17 cellular contexts compared by ENCODE assay signal in genomic region chr18:53887447-53887846, GRCh38.
DNase-seq lines count a peak whose midpoint lies in the region; ATAC-seq and TF ChIP-seq lines count a peak whose summit lies in the region.
"Had no signal": no experiment of that assay in that cellular context is flagged by ENCODE, and none has a peak within 500 bp of the region (broad histone marks: within the 10 kb centered on the region; RNA-seq: fewer than 3 reads in every experiment).

No MANE protein-coding gene starts in this region.

- no peaks in the 10 kb centered on the region for H3K9me3 ChIP-seq in lower lobe of right lung
- no peaks in the 10 kb centered on the region for H3K9me3 ChIP-seq in prostate gland
- H3K9me3 ChIP-seq: A549 had no signal

- 95% methylated on average over 3 of the region's 3 CpGs for WGBS in prostate gland

- intact Hi-C loops in lower lobe of right lung (cut with DNase I): no loop called here
- intact Hi-C loops in prostate gland (cut with DNase I): no loop called here

- H3K36me3 ChIP-seq in lower lobe of right lung (no peaks in the 10 kb centered on the region), prostate gland (no peaks in the 10 kb centered on the region)

- H3K4me1 ChIP-seq in lower lobe of right lung (no peaks in the 10 kb centered on the region), prostate gland (replicated peaks) (no peaks in the 10 kb centered on the region)
- H3K4me1 ChIP-seq: A549 had no signal

- no peaks in the 10 kb centered on the region for H3K27me3 Mint-ChIP-seq in activated T-cell treated with anti-CD3 and anti-CD28 coated beads, Interleukin-2, amount 50 U/mL, for 24 hours

- peak; percentile 52 to 59 for ATAC-seq in lower lobe of right lung
- no peak for ATAC-seq in HG02840 (IDR thresholded peaks at IDR 0.05; ENCODE audit: low FRiP score, unreplicated experiment)
- ATAC-seq: A549; CD8-positive, alpha-beta T cell had no signal

- TF ChIP-seq CTCF in choroid plexus epithelial cell (conservative IDR thresholded peaks at IDR 0.05; ENCODE audit: low read depth, low read length): no peak
- TF ChIP-seq CTCF in lower lobe of right lung (IDR thresholded peaks at IDR 0.05): no peak
- no peak for TF ChIP-seq CTCF in prostate gland (IDR thresholded peaks at IDR 0.05)

- H3K4me3 ChIP-seq in choroid plexus epithelial cell (ENCODE audit: low read depth, low read length) (no peak overlapping the region), lower lobe of right lung (no peak overlapping the region), prostate gland (no peak overlapping the region)
- H3K4me3 ChIP-seq: A549 had no signal

- DNase-seq in NCI-H226: peak; percentile 80
- peak; percentile 60 for DNase-seq in choroid plexus epithelial cell (ENCODE audit: low read depth)
- DNase-seq in lower lobe of right lung: no peak
- no peak for DNase-seq in prostate gland (ENCODE audit: low spot score)
- no peak for DNase-seq in KG1 (lab: John Stamatoyannopoulos, UW)
- no peak for DNase-seq in activated T-cell treated with anti-CD3 and anti-CD28 coated beads, Interleukin-2, amount 50 U/mL, for 24 hours
- DNase-seq: CD8-positive, alpha-beta T cell; COR-L47; DMS53; GF-D8; HCEC 1CT; HFFc6; IMR-90 had no signal

- H3K36me3 Mint-ChIP-seq in activated T-cell treated with anti-CD3 and anti-CD28 coated beads, Interleukin-2, amount 50 U/mL, for 24 hours (ENCODE audit: low read depth): no peaks in the 10 kb centered on the region
- H3K36me3 Mint-ChIP-seq: CD14-positive monocyte; CD8-positive, alpha-beta T cell had no signal

- peak overlapping the region; percentile 18 for H3K27ac ChIP-seq in lower lobe of right lung
- H3K27ac ChIP-seq in prostate gland: no peak overlapping the region
- H3K27ac ChIP-seq: A549, HL-60 had no signal

- no peak overlapping the region for H3K4me3 Mint-ChIP-seq in activated T-cell treated with anti-CD3 and anti-CD28 coated beads, Interleukin-2, amount 50 U/mL, for 24 hours
- H3K4me3 Mint-ChIP-seq: CD14-positive monocyte; CD8-positive, alpha-beta T cell; HFFc6 had no signal

- no peak for TF ChIP-seq POLR2A in prostate gland (IDR thresholded peaks at IDR 0.05)

- H3K4me1 Mint-ChIP-seq in activated T-cell treated with anti-CD3 and anti-CD28 coated beads, Interleukin-2, amount 50 U/mL, for 24 hours (ENCODE audit: low read depth): no peaks in the 10 kb centered on the region
- H3K4me1 Mint-ChIP-seq: CD14-positive monocyte had no signal

- no peak overlapping the region for H3K27ac Mint-ChIP-seq in activated T-cell treated with anti-CD3 and anti-CD28 coated beads, Interleukin-2, amount 50 U/mL, for 24 hours
- H3K27ac Mint-ChIP-seq: CD14-positive monocyte; CD8-positive, alpha-beta T cell; HFFc6 had no signal

- no peaks in the 10 kb centered on the region for H3K9me3 Mint-ChIP-seq in activated T-cell treated with anti-CD3 and anti-CD28 coated beads, Interleukin-2, amount 50 U/mL, for 24 hours
- H3K9me3 Mint-ChIP-seq: CD8-positive, alpha-beta T cell had no signal

- no peaks in the 10 kb centered on the region for H3K27me3 ChIP-seq in lower lobe of right lung (ENCODE audit: low read depth)
- H3K27me3 ChIP-seq in prostate gland (replicated peaks; ENCODE audit: insufficient read depth): no peaks in the 10 kb centered on the region

Comparison
In these comparisons a context has a peak if more than half of its experiments do, and no peak if none do; other contexts are left out.
1. DNase-seq: peak in NCI-H226 (single experiment) and choroid plexus epithelial cell (single experiment); none in lower lobe of right lung (single experiment), prostate gland (single experiment), KG1 (single experiment) and activated T-cell treated with anti-CD3 and anti-CD28 coated beads, Interleukin-2, amount 50 U/mL, for 24 hours (single experiment).